2 cellular contexts compared by ENCODE assay signal in the genomic region with DNA sequence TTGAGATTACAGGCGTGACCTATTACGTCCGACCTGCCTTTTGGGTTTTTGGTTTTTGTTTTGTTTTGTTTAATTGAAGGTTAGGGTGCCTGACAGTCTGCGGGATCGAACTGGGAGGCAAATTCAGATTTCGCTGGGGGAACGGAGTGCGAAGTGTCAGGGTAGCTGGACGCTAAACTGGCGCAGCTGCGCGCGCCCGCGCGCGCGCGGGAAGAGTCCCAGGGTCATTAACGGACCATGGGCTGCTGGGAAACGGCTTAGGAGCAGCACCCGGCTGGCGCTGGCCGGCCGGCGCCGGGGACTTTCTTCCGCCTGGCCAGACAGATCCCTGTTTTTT.
A peak's percentile ranks its signal among the peaks of the same experiment; 100 is the strongest.
TF ChIP-seq lines count a peak whose summit lies in the region.

No MANE protein-coding gene starts in this region.

TF ChIP-seq in HCT116, 20 proteins besides CTCF, POLR2A, EP300 and RAD21:
- TF ChIP-seq SIN3A (IDR thresholded peaks at IDR 0.05; ENCODE audit: low read depth) = no peak
- TF ChIP-seq ZFX (IDR thresholded peaks at IDR 0.05) = 0 out of 2 replicates have a peak, but pooled peaks have one; percentile 27

TF ChIP-seq in HepG2, 621 proteins besides CTCF, POLR2A, EP300 and RAD21 (continues in another document):
- TF ChIP-seq ZSCAN29 (CRISPR knock-in tag; conservative IDR thresholded peaks at IDR 0.05) (0 out of 2 replicates have a peak, but pooled peaks have one; percentile 48), CHD4 (IDR thresholded peaks at IDR 0.05; ENCODE audit: borderline replicate concordance, low read length) (peak; percentile 74; the same call in 1 of the 2 replicates), ELF1 (CRISPR knock-in tag; IDR thresholded peaks at IDR 0.05) (0 out of 2 replicates have a peak, but pooled peaks have one; percentile 51), ZNF333 (CRISPR knock-in tag; IDR thresholded peaks at IDR 0.05; ENCODE audit: borderline replicate concordance) (0 out of 2 replicates have a peak, but pooled peaks have one; percentile 15), MED1 (CRISPR knock-in tag; IDR thresholded peaks at IDR 0.05) (peak; percentile 71), TP53 (CRISPR knock-in tag; conservative IDR thresholded peaks at IDR 0.05) (no peak), ZNF709 (CRISPR knock-in tag; IDR thresholded peaks at IDR 0.05) (0 out of 2 replicates have a peak, but pooled peaks have one; percentile 58), WIZ (CRISPR knock-in tag; IDR thresholded peaks at IDR 0.05) (0 out of 2 replicates have a peak, but pooled peaks have one; percentile 6), ZNF546 (CRISPR knock-in tag; conservative IDR thresholded peaks at IDR 0.05) (no peak; the same call in 1 of the 2 replicates), ZNF850 (CRISPR knock-in tag; conservative IDR thresholded peaks at IDR 0.05) (no peak), RFX5 (IDR thresholded peaks at IDR 0.05; ENCODE audit: low read depth, low read length) (no peak), EED (CRISPR knock-in tag; IDR thresholded peaks at IDR 0.05) (no peak), SPEN (CRISPR knock-in tag; IDR thresholded peaks at IDR 0.05; ENCODE audit: low read depth) (peak; percentile 73), ZNF747 (CRISPR knock-in tag; IDR thresholded peaks at IDR 0.05; ENCODE audit: borderline replicate concordance) (no peak; the same call in 1 of the 2 replicates), BORCS8-MEF2B (CRISPR knock-in tag; IDR thresholded peaks at IDR 0.05) (no peak), KDM2A (CRISPR knock-in tag; IDR thresholded peaks at IDR 0.05; ENCODE audit: borderline replicate concordance, low read depth) (peak; percentile 52; the same call in 1 of the 2 replicates), SALL2 (CRISPR knock-in tag; IDR thresholded peaks at IDR 0.05) (no peak; the same call in 1 of the 2 replicates), ZNF552 (CRISPR knock-in tag; IDR thresholded peaks at IDR 0.05; ENCODE audit: borderline replicate concordance) (0 out of 2 replicates have a peak, but pooled peaks have one; percentile 12), ZBTB38 (CRISPR knock-in tag; IDR thresholded peaks at IDR 0.05) (peak; percentile 8), IRF2 (CRISPR knock-in tag; IDR thresholded peaks at IDR 0.05) (no peak; the same call in 1 of the 2 replicates), ZNF224 (CRISPR knock-in tag; IDR thresholded peaks at IDR 0.05) (no peak), ZNF7 (CRISPR knock-in tag; IDR thresholded peaks at IDR 0.05) (no peak), HDAC1 (CRISPR knock-in tag; IDR thresholded peaks at IDR 0.05) (peak; percentile 13; the same call in 1 of the 2 replicates), FOXP1 (IDR thresholded peaks at IDR 0.05) (0 out of 2 replicates have a peak, but pooled peaks have one; percentile 28), FOXP1 (CRISPR knock-in tag; IDR thresholded peaks at IDR 0.05) (no peak), GATAD1 (CRISPR knock-in tag; IDR thresholded peaks at IDR 0.05) (peak; percentile 70; the same call in 1 of the 2 replicates), KLF13 (CRISPR knock-in tag; IDR thresholded peaks at IDR 0.05) (no peak), ZNF563 (CRISPR knock-in tag; IDR thresholded peaks at IDR 0.05) (0 out of 2 replicates have a peak, but pooled peaks have one; percentile 22), ZNF772 (CRISPR knock-in tag; IDR thresholded peaks at IDR 0.05) (no peak), TCF7L2 (IDR thresholded peaks at IDR 0.05; ENCODE audit: low read depth, low read length) (no peak), KMT2A (CRISPR knock-in tag; IDR thresholded peaks at IDR 0.05) (peak; percentile 42; the same call in 1 of the 2 replicates), ZNF776 (CRISPR knock-in tag; IDR thresholded peaks at IDR 0.05) (no peak), ZNF543 (CRISPR knock-in tag; IDR thresholded peaks at IDR 0.05) (0 out of 2 replicates have a peak, but pooled peaks have one; percentile 35)
- TF ChIP-seq, protein P1, sequence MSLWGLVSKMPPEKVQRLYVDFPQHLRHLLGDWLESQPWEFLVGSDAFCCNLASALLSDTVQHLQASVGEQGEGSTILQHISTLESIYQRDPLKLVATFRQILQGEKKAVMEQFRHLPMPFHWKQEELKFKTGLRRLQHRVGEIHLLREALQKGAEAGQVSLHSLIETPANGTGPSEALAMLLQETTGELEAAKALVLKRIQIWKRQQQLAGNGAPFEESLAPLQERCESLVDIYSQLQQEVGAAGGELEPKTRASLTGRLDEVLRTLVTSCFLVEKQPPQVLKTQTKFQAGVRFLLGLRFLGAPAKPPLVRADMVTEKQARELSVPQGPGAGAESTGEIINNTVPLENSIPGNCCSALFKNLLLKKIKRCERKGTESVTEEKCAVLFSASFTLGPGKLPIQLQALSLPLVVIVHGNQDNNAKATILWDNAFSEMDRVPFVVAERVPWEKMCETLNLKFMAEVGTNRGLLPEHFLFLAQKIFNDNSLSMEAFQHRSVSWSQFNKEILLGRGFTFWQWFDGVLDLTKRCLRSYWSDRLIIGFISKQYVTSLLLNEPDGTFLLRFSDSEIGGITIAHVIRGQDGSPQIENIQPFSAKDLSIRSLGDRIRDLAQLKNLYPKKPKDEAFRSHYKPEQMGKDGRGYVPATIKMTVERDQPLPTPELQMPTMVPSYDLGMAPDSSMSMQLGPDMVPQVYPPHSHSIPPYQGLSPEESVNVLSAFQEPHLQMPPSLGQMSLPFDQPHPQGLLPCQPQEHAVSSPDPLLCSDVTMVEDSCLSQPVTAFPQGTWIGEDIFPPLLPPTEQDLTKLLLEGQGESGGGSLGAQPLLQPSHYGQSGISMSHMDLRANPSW (CRISPR knock-in tag; IDR thresholded peaks at IDR 0.05; ENCODE audit: borderline replicate concordance) = no peak; the same call in 1 of the 2 replicates
- TF ChIP-seq, protein P2, sequence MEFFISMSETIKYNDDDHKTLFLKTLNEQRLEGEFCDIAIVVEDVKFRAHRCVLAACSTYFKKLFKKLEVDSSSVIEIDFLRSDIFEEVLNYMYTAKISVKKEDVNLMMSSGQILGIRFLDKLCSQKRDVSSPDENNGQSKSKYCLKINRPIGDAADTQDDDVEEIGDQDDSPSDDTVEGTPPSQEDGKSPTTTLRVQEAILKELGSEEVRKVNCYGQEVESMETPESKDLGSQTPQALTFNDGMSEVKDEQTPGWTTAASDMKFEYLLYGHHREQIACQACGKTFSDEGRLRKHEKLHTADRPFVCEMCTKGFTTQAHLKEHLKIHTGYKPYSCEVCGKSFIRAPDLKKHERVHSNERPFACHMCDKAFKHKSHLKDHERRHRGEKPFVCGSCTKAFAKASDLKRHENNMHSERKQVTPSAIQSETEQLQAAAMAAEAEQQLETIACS (CRISPR knock-in tag; IDR thresholded peaks at IDR 0.05) = peak; percentile 98
- TF ChIP-seq, protein P3, sequence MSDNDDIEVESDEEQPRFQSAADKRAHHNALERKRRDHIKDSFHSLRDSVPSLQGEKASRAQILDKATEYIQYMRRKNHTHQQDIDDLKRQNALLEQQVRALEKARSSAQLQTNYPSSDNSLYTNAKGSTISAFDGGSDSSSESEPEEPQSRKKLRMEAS (IDR thresholded peaks at IDR 0.05) = peak; percentile 65
- TF ChIP-seq, protein P4, sequence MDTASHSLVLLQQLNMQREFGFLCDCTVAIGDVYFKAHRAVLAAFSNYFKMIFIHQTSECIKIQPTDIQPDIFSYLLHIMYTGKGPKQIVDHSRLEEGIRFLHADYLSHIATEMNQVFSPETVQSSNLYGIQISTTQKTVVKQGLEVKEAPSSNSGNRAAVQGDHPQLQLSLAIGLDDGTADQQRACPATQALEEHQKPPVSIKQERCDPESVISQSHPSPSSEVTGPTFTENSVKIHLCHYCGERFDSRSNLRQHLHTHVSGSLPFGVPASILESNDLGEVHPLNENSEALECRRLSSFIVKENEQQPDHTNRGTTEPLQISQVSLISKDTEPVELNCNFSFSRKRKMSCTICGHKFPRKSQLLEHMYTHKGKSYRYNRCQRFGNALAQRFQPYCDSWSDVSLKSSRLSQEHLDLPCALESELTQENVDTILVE (CRISPR knock-in tag; IDR thresholded peaks at IDR 0.05) = peak; percentile 53; the same call in 1 of the 2 replicates
- TF ChIP-seq, protein P5, sequence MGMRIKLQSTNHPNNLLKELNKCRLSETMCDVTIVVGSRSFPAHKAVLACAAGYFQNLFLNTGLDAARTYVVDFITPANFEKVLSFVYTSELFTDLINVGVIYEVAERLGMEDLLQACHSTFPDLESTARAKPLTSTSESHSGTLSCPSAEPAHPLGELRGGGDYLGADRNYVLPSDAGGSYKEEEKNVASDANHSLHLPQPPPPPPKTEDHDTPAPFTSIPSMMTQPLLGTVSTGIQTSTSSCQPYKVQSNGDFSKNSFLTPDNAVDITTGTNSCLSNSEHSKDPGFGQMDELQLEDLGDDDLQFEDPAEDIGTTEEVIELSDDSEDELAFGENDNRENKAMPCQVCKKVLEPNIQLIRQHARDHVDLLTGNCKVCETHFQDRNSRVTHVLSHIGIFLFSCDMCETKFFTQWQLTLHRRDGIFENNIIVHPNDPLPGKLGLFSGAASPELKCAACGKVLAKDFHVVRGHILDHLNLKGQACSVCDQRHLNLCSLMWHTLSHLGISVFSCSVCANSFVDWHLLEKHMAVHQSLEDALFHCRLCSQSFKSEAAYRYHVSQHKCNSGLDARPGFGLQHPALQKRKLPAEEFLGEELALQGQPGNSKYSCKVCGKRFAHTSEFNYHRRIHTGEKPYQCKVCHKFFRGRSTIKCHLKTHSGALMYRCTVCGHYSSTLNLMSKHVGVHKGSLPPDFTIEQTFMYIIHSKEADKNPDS (CRISPR knock-in tag; IDR thresholded peaks at IDR 0.05) = no peak
- TF ChIP-seq, protein P6, sequence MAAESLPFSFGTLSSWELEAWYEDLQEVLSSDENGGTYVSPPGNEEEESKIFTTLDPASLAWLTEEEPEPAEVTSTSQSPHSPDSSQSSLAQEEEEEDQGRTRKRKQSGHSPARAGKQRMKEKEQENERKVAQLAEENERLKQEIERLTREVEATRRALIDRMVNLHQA (CRISPR knock-in tag; IDR thresholded peaks at IDR 0.05) = no peak
- TF ChIP-seq, protein P7, sequence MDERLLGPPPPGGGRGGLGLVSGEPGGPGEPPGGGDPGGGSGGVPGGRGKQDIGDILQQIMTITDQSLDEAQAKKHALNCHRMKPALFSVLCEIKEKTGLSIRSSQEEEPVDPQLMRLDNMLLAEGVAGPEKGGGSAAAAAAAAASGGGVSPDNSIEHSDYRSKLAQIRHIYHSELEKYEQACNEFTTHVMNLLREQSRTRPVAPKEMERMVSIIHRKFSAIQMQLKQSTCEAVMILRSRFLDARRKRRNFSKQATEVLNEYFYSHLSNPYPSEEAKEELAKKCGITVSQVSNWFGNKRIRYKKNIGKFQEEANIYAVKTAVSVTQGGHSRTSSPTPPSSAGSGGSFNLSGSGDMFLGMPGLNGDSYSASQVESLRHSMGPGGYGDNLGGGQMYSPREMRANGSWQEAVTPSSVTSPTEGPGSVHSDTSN (CRISPR knock-in tag; IDR thresholded peaks at IDR 0.05) = no peak
- TF ChIP-seq, protein P8, sequence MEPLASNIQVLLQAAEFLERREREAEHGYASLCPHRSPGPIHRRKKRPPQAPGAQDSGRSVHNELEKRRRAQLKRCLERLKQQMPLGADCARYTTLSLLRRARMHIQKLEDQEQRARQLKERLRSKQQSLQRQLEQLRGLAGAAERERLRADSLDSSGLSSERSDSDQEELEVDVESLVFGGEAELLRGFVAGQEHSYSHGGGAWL (CRISPR knock-in tag; IDR thresholded peaks at IDR 0.05) = peak; percentile 4; the same call in 1 of the 2 replicates
- TF ChIP-seq, protein P9, sequence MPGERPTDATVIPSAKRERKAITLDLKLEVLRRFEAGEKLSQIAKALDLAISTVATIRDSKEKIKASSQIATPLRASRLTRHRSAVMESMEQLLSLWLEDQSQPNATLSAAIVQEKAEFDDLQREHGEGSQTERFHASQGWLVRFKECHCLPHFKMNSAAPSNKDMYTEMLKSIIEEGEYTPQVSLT (CRISPR knock-in tag; IDR thresholded peaks at IDR 0.05; ENCODE audit: borderline replicate concordance, low read depth) = 0 out of 2 replicates have a peak, but pooled peaks have one; percentile 3
- TF ChIP-seq, protein P10, sequence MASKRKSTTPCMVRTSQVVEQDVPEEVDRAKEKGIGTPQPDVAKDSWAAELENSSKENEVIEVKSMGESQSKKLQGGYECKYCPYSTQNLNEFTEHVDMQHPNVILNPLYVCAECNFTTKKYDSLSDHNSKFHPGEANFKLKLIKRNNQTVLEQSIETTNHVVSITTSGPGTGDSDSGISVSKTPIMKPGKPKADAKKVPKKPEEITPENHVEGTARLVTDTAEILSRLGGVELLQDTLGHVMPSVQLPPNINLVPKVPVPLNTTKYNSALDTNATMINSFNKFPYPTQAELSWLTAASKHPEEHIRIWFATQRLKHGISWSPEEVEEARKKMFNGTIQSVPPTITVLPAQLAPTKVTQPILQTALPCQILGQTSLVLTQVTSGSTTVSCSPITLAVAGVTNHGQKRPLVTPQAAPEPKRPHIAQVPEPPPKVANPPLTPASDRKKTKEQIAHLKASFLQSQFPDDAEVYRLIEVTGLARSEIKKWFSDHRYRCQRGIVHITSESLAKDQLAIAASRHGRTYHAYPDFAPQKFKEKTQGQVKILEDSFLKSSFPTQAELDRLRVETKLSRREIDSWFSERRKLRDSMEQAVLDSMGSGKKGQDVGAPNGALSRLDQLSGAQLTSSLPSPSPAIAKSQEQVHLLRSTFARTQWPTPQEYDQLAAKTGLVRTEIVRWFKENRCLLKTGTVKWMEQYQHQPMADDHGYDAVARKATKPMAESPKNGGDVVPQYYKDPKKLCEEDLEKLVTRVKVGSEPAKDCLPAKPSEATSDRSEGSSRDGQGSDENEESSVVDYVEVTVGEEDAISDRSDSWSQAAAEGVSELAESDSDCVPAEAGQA (IDR thresholded peaks at IDR 0.05; ENCODE audit: low read depth) = no peak
- TF ChIP-seq, protein P10 (CRISPR knock-in tag; IDR thresholded peaks at IDR 0.05; ENCODE audit: borderline replicate concordance) = no peak
- TF ChIP-seq, protein P11, sequence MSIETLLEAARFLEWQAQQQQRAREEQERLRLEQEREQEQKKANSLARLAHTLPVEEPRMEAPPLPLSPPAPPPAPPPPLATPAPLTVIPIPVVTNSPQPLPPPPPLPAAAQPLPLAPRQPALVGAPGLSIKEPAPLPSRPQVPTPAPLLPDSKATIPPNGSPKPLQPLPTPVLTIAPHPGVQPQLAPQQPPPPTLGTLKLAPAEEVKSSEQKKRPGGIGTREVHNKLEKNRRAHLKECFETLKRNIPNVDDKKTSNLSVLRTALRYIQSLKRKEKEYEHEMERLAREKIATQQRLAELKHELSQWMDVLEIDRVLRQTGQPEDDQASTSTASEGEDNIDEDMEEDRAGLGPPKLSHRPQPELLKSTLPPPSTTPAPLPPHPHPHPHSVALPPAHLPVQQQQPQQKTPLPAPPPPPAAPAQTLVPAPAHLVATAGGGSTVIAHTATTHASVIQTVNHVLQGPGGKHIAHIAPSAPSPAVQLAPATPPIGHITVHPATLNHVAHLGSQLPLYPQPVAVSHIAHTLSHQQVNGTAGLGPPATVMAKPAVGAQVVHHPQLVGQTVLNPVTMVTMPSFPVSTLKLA (IDR thresholded peaks at IDR 0.05) = peak; percentile 29; the same call in 1 of the 2 replicates
